19 cellular contexts compared by ENCODE assay signal in the genomic region with DNA sequence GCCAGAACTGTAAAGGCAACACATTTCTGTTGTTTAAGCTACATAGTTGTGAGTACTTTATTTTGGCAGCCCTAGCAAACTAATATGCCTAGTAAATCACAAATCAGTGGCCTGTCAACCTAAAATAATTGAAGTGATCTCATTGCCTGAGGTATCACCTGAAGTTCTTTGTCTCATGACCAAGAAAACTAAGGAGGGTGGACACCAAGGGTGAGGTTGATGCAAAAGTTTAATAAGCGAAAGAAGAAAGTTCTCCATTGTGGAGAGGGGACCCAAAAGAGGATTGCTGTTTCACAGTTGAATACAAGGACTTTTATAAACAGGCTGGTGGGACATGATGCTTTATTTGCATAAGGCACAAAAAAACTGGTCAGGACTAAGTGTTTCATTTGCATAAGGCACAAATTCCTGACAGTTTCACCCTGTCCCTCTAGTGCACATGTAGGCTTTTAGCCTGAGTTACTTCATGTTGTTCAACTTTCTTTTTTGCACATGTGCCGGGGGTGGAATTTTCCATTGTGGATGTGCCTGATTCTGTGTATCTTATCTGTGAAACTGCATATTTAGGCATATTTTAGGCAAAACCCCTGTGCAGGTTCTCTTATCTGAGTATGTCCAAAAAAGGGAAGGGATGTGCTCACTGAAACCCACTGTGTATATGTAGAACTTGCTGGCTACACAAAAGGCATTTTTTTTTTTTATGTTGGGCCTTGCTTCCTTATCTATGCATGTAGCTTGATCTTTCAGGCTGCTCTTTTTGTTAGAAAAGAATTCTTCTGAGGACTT.
DNase-seq lines count a peak whose midpoint lies in the region; ATAC-seq and TF ChIP-seq lines count a peak whose summit lies in the region.
"Had no signal": no experiment of that assay in that cellular context is flagged by ENCODE, and none has a peak within 500 bp of the region (broad histone marks: within the 10 kb centered on the region; RNA-seq: fewer than 3 reads in every experiment).

No MANE protein-coding gene starts in this region.

- peaks cover 12% of the 10 kb centered on the region for H3K27me3 Mint-ChIP-seq in GM23338 (ENCODE audit: insufficient read depth, low read depth, poor library complexity)
- H3K27me3 Mint-ChIP-seq in WTC11 (ENCODE audit: low read depth): peaks cover 3% of the 10 kb centered on the region; the same call in 1 of the 2 replicates
- H3K27me3 Mint-ChIP-seq: IgD-negative memory B cell had no signal

- peaks cover 61% of the 10 kb centered on the region for H3K36me3 Mint-ChIP-seq in GM23338 (ENCODE audit: low read depth)
- H3K36me3 Mint-ChIP-seq in WTC11: peaks cover 51% of the 10 kb centered on the region

- H3K4me3 Mint-ChIP-seq in GM23338: no peak overlapping the region
- no peak overlapping the region for H3K4me3 Mint-ChIP-seq in WTC11
- H3K4me3 Mint-ChIP-seq: IgD-negative memory B cell had no signal

- H3K4me1 Mint-ChIP-seq in GM23338: peaks cover 13% of the 10 kb centered on the region
- peaks cover 67% of the 10 kb centered on the region for H3K4me1 Mint-ChIP-seq in WTC11

- H3K27ac Mint-ChIP-seq in GM23338 (peak overlapping the region; percentile 27; the same call in 1 of the 2 replicates), WTC11 (peak overlapping the region; percentile 94)
- H3K27ac Mint-ChIP-seq: IgD-negative memory B cell had no signal

- peaks cover 62% of the 10 kb centered on the region for H3K9me3 Mint-ChIP-seq in GM23338
- peaks cover 53% of the 10 kb centered on the region for H3K9me3 Mint-ChIP-seq in WTC11

- POLR2A ChIA-PET in WTC11 (lab: Charles Lee): interaction anchor here (1.5 kb wide), 1 partner anchor 109 kb away, joined by 4 read pairs; a partner anchor contains a TSS

- H4K20me1 ChIP-seq in GM23338 (replicated peaks; ENCODE audit: insufficient read depth): no peaks in the 10 kb centered on the region

- H3K9ac ChIP-seq in HUES64 (ENCODE audit: low read depth, low read length) (no peak overlapping the region), iPS-20b (ENCODE audit: low read depth, low read length) (peak overlapping the region; percentile 42; the same call in 1 of the 2 replicates)

- H3K4me3 ChIP-seq in GM23338 (0 out of 2 replicates have a peak overlapping the region, but pooled peaks have one; percentile 24), HUES64 (ENCODE audit: low read length) (no peak overlapping the region), iPS-20b (ENCODE audit: low read length) (peak overlapping the region; percentile 23), suprapubic skin (no peak overlapping the region)
- H3K4me3 ChIP-seq: Peyer's patch, SJCRH30 had no signal

- H2AFZ ChIP-seq in GM23338: no peak overlapping the region

- H3K79me2 ChIP-seq in GM23338 (replicated peaks; ENCODE audit: insufficient read depth): no peaks in the 10 kb centered on the region

- peaks cover 49% of the 10 kb centered on the region for H3K9me3 ChIP-seq in HUES64 (ENCODE audit: insufficient read depth, low read depth, low read length)
- peaks cover 37% of the 10 kb centered on the region for H3K9me3 ChIP-seq in iPS-20b (ENCODE audit: insufficient read depth, low read depth, low read length)
- H3K9me3 ChIP-seq in suprapubic skin: peaks cover 8% of the 10 kb centered on the region

- peaks cover 20% of the 10 kb centered on the region for H3F3A ChIP-seq in GM23338 (replicated peaks; ENCODE audit: low read depth)

- no peak for TF ChIP-seq POLR2A in suprapubic skin (IDR thresholded peaks at IDR 0.05)

- 92% methylated on average over 2 of the region's 2 CpGs for WGBS in HUES64
- 94% methylated on average over 2 of the region's 2 CpGs for WGBS in suprapubic skin

- H3K4me1 ChIP-seq in GM23338 (ENCODE audit: insufficient read depth) (peaks cover 6% of the 10 kb centered on the region; the same call in 1 of the 2 replicates), HUES64 (ENCODE audit: insufficient read depth, low read length) (0 out of 2 replicates have a peak, but pooled peaks cover 4% of the 10 kb centered on the region), iPS-20b (ENCODE audit: insufficient read depth, low read length) (peaks cover 14% of the 10 kb centered on the region), suprapubic skin (peaks cover 10% of the 10 kb centered on the region)
- H3K4me1 ChIP-seq: Peyer's patch had no signal

- peak; percentile 67 for DNase-seq in GM23338 (ENCODE audit: low spot score)
- no peak for DNase-seq in WTC11 (ENCODE audit: low spot score)
- no peak for DNase-seq in left colon
- DNase-seq in suprapubic skin (ENCODE audit: low spot score in 2 of 2): no peak
- no peak for DNase-seq in activated CD4-positive, alpha-beta T cell treated with anti-CD3 and anti-CD28 coated beads, Interleukin-2, amount 50 U/mL, for 4 hours
- no peak for DNase-seq in NCI-H1092 treated with DMSO at 0.1 percent for 48 hours (lab: John Stamatoyannopoulos, UW)
- DNase-seq: H7, Kasumi-1, NCI-H1048, NCI-H1436, NCI-H187 treated with DMSO at 0.1 percent for 48 hours, NCI-H510A, NCI-H82, Peyer's patch, SJCRH30 had no signal

- TF ChIP-seq EP300 in suprapubic skin (IDR thresholded peaks at IDR 0.05): no peak

- intact Hi-C loops in left colon (cut with DNase I, micrococcal nuclease): no loop called here

- no peak for ATAC-seq in GM23338
- no peak for ATAC-seq in WTC11
- no peak for ATAC-seq in left colon

- TF ChIP-seq CTCF in GM23338 (conservative IDR thresholded peaks at IDR 0.05; ENCODE audit: low read depth in 2 of 2) (no peak), WTC11 (IDR thresholded peaks at IDR 0.05) (no peak), suprapubic skin (IDR thresholded peaks at IDR 0.05) (no peak)

- H3K36me3 ChIP-seq in GM23338 (ENCODE audit: insufficient read depth): peaks cover 39% of the 10 kb centered on the region
- peaks cover 3% of the 10 kb centered on the region; the same call in 1 of the 2 replicates for H3K36me3 ChIP-seq in HUES64 (ENCODE audit: insufficient read depth, low read length)
- peaks cover 5% of the 10 kb centered on the region; the same call in 1 of the 2 replicates for H3K36me3 ChIP-seq in iPS-20b (ENCODE audit: insufficient read depth, low read depth, low read length)
- H3K36me3 ChIP-seq in suprapubic skin: no peaks in the 10 kb centered on the region
- H3K36me3 ChIP-seq: Peyer's patch, SJCRH30 had no signal

- no peaks in the 10 kb centered on the region for H3K27me3 ChIP-seq in GM23338 (ENCODE audit: insufficient read depth)
- H3K27me3 ChIP-seq in HUES64 (ENCODE audit: insufficient read depth, low read length): no peaks in the 10 kb centered on the region
- H3K27me3 ChIP-seq in iPS-20b (ENCODE audit: insufficient read depth, low read length): no peaks in the 10 kb centered on the region
- no peaks in the 10 kb centered on the region for H3K27me3 ChIP-seq in suprapubic skin
- H3K27me3 ChIP-seq: Peyer's patch, SJCRH30 had no signal

- H3K4me2 ChIP-seq in GM23338: no peak overlapping the region

- H3K27ac ChIP-seq in GM23338 (ENCODE audit: low read depth) (peak overlapping the region; percentile 78), HUES64 (ENCODE audit: low read depth, low read length) (peak overlapping the region; percentile 75; the same call in 1 of the 2 replicates), iPS-20b (ENCODE audit: low read length) (peak overlapping the region; percentile 82), suprapubic skin (no peak overlapping the region)
- H3K27ac ChIP-seq: C4-2B, Peyer's patch, SJCRH30 had no signal

- CTCF ChIA-PET in WTC11 (lab: Charles Lee): interaction anchor here (1.0 to 2.2 kb wide), 3 partner anchors 9 to 456 kb away, joined by 3 to 19 read pairs (median 5); a partner anchor contains a TSS

- peaks cover 29% of the 10 kb centered on the region; the same call in 1 of the 2 replicates for H3K9me2 ChIP-seq in GM23338 (ENCODE audit: insufficient read depth)

TF ChIP-seq in GM23338, 12 proteins besides CTCF, POLR2A, EP300 and RAD21 (continues in another document):
- TF ChIP-seq EZH2 (IDR thresholded peaks at IDR 0.05; ENCODE audit: low read depth, unreplicated experiment) (no peak), JUNB (IDR thresholded peaks at IDR 0.05; ENCODE audit: unreplicated experiment) (no peak), STAT1 (IDR thresholded peaks at IDR 0.05; ENCODE audit: unreplicated experiment) (no peak), POLR2AphosphoS5 (IDR thresholded peaks at IDR 0.05; ENCODE audit: low read depth) (no peak)
- TF ChIP-seq, protein P1, sequence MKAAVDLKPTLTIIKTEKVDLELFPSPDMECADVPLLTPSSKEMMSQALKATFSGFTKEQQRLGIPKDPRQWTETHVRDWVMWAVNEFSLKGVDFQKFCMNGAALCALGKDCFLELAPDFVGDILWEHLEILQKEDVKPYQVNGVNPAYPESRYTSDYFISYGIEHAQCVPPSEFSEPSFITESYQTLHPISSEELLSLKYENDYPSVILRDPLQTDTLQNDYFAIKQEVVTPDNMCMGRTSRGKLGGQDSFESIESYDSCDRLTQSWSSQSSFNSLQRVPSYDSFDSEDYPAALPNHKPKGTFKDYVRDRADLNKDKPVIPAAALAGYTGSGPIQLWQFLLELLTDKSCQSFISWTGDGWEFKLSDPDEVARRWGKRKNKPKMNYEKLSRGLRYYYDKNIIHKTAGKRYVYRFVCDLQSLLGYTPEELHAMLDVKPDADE (IDR thresholded peaks at IDR 0.05): no peak

TF ChIP-seq in WTC11, 78 proteins besides CTCF, POLR2A, EP300 and RAD21 (continues in another document):
- TF ChIP-seq TEAD1 (CRISPR knock-in tag; IDR thresholded peaks at IDR 0.05): no peak
- TF ChIP-seq, protein P2, sequence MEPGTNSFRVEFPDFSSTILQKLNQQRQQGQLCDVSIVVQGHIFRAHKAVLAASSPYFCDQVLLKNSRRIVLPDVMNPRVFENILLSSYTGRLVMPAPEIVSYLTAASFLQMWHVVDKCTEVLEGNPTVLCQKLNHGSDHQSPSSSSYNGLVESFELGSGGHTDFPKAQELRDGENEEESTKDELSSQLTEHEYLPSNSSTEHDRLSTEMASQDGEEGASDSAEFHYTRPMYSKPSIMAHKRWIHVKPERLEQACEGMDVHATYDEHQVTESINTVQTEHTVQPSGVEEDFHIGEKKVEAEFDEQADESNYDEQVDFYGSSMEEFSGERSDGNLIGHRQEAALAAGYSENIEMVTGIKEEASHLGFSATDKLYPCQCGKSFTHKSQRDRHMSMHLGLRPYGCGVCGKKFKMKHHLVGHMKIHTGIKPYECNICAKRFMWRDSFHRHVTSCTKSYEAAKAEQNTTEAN (CRISPR knock-in tag; IDR thresholded peaks at IDR 0.05): no peak
- TF ChIP-seq, protein P3, sequence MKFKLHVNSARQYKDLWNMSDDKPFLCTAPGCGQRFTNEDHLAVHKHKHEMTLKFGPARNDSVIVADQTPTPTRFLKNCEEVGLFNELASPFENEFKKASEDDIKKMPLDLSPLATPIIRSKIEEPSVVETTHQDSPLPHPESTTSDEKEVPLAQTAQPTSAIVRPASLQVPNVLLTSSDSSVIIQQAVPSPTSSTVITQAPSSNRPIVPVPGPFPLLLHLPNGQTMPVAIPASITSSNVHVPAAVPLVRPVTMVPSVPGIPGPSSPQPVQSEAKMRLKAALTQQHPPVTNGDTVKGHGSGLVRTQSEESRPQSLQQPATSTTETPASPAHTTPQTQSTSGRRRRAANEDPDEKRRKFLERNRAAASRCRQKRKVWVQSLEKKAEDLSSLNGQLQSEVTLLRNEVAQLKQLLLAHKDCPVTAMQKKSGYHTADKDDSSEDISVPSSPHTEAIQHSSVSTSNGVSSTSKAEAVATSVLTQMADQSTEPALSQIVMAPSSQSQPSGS (CRISPR knock-in tag; IDR thresholded peaks at IDR 0.05; ENCODE audit: borderline replicate concordance, low read depth): no peak
- TF ChIP-seq TEAD4 (CRISPR knock-in tag; IDR thresholded peaks at IDR 0.05): no peak

Comparison
In these comparisons a context has a peak if more than half of its experiments do, and no peak if none do; other contexts are left out.
1. H3K4me3 ChIP-seq: peak in GM23338 (single experiment) and iPS-20b (single experiment); none in HUES64 (single experiment) and suprapubic skin (single experiment).